Comparison of ENCODE assay signal across 19 cellular contexts in the genomic region with DNA sequence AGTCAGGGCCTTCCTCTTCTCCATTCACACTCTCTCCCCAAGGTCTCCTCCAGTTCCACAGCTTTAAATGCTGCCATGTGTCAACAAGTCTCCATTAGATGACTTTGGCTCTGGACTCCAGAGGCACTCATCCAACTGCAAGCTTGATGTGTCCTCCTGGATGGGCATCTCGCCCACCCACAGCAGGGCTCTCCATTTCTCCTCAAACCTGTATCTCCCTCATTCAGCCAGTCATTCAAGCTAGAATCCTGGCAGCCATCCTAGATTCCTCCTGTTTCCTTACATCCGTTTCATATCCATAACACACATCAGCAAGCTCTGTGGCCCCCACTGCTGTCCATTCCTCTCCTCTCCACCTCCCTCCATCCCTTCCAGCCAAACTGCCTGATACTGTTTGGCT.
A peak's percentile ranks its signal among the peaks of the same experiment; 100 is the strongest.
DNase-seq lines count a peak whose midpoint lies in the region; FAIRE-seq and TF ChIP-seq lines count a peak whose summit lies in the region.
"Had no signal": no experiment of that assay in that cellular context is flagged by ENCODE, and none has a peak within 500 bp of the region (broad histone marks: within the 10 kb centered on the region; RNA-seq: fewer than 3 reads in every experiment).

No MANE protein-coding gene starts in this region.

- peaks cover 45% of the 10 kb centered on the region for H3K4me1 Mint-ChIP-seq in osteocyte (ENCODE audit: unreplicated experiment)

- in situ Hi-C loops in astrocyte of the cerebellum (cut with HindIII; ENCODE audit: low sequenced_read_pairs) = no loop called here

- no peak overlapping the region for H3K4me3 ChIP-seq in astrocyte of the cerebellum (ENCODE audit: low read depth, low read length)
- H3K4me3 ChIP-seq: esophagus squamous epithelium, gastrocnemius medialis, lower lobe of right lung had no signal

- DNase-seq in EL = peak; percentile 17
- DNase-seq in NCI-H2029 treated with DMSO at 0.1 percent for 48 hours (lab: John Stamatoyannopoulos, UW) = peak; percentile 90
- no peak for DNase-seq in astrocyte of the cerebellum (ENCODE audit: low read depth)
- DNase-seq in osteocyte (ENCODE audit: extremely low spot score, unreplicated experiment) = no peak
- DNase-seq in GM12892 (ENCODE audit: insufficient read length) = no peak
- DNase-seq in NCI-H2107 treated with DMSO at 0.1 percent for 48 hours (lab: John Stamatoyannopoulos, UW; ENCODE audit: unreplicated experiment) = no peak
- DNase-seq in GM19240 (ENCODE audit: insufficient read length, low spot score) = no peak
- DNase-seq: activated CD4-positive, alpha-beta T cell treated with anti-CD3 and anti-CD28 coated beads for 48 hours; activated naive CD4-positive, alpha-beta T cell treated with anti-CD3 and anti-CD28 coated beads, Interleukin-2, amount 50 U/mL, for 16 hours; aorta; cortex of kidney; endodermal cell; esophagus squamous epithelium; gastrocnemius medialis; lower lobe of right lung; NCI-H1436; NCI-H2227 treated with DMSO at 0.1 percent for 48 hours had no signal

- FAIRE-seq in GM12892 (lab: Jason Lieb, UNC) = no peak

- TF ChIP-seq POLR2A in GM12892 (IDR thresholded peaks at IDR 0.05; ENCODE audit: low read depth, low read length) = no peak

- H3K27ac Mint-ChIP-seq in osteocyte (ENCODE audit: unreplicated experiment) = peak overlapping the region; percentile 35
- H3K27ac Mint-ChIP-seq: endodermal cell; progenitor cell of endocrine pancreas; T-helper 1 cell treated with Interleukin-12 subunit alpha and Interleukin-12 subunit beta and Interleukin-4 antibody, amounts not matched to agents 30 μg/mL and 1 μg/mL, for 36 hours had no signal

- H3K9me3 Mint-ChIP-seq in osteocyte (ENCODE audit: unreplicated experiment) = no peaks in the 10 kb centered on the region
- H3K9me3 Mint-ChIP-seq: endodermal cell; T-helper 1 cell treated with Interleukin-12 subunit alpha and Interleukin-12 subunit beta and Interleukin-4 antibody, amounts not matched to agents 30 μg/mL and 1 μg/mL, for 36 hours had no signal

- no peaks in the 10 kb centered on the region for H3K36me3 Mint-ChIP-seq in osteocyte (ENCODE audit: unreplicated experiment)

- TF ChIP-seq CTCF in astrocyte of the cerebellum (IDR thresholded peaks at IDR 0.05; ENCODE audit: low read depth, low read length, missing control alignments) (peak; percentile 20), osteocyte (IDR thresholded peaks at IDR 0.05) (no peak)

- no peak overlapping the region for H3K4me3 Mint-ChIP-seq in osteocyte (ENCODE audit: unreplicated experiment)
- H3K4me3 Mint-ChIP-seq: endodermal cell; T-helper 1 cell treated with Interleukin-12 subunit alpha and Interleukin-12 subunit beta and Interleukin-4 antibody, amounts not matched to agents 30 μg/mL and 1 μg/mL, for 36 hours had no signal

- no peaks in the 10 kb centered on the region for H3K27me3 Mint-ChIP-seq in osteocyte (ENCODE audit: unreplicated experiment)

Comparison
In these comparisons a context has a peak if more than half of its experiments do, and no peak if none do; other contexts are left out.
1. DNase-seq: peak in EL (single experiment) and NCI-H2029 treated with DMSO at 0.1 percent for 48 hours (single experiment); none in astrocyte of the cerebellum (single experiment), osteocyte (single experiment), GM12892 (single experiment), NCI-H2107 treated with DMSO at 0.1 percent for 48 hours (single experiment) and GM19240 (single experiment).